In genomic region chr11:95088946-95089619, GRCh38 we compare ENCODE assay signal across 8 cellular contexts. TPM values are rescaled to one million over a fixed set of nuclear protein-coding genes. Genes with fewer than 3 reads are reported as not detected.
DNase-seq lines count a peak whose midpoint lies in the region; ATAC-seq and TF ChIP-seq lines count a peak whose summit lies in the region.

No MANE protein-coding gene starts in this region.

- H3K18ac ChIP-seq in mesenchymal stem cell (ENCODE audit: low read depth in 1 of 2, low read length in 2 of 2) = peak overlapping the region; percentile 79 to 87

- ATAC-seq in GM18858 (IDR thresholded peaks at IDR 0.05; ENCODE audit: unreplicated experiment) (peak; percentile 29), HG02642 (IDR thresholded peaks at IDR 0.05; ENCODE audit: poor library complexity, unreplicated experiment) (peak; percentile 46)

- H2BK120ac ChIP-seq in mesenchymal stem cell (ENCODE audit: low read depth, low read length) = peak overlapping the region; percentile 77

- no peak for TF ChIP-seq EP300 in transverse colon (IDR thresholded peaks at IDR 0.05; ENCODE audit: low read depth)

- H3K9me3 ChIP-seq in OCI-LY3 (ENCODE audit: insufficient read depth, low read length) = no peaks in the 10 kb centered on the region
- H3K9me3 ChIP-seq in colonic mucosa = no peaks in the 10 kb centered on the region
- H3K9me3 ChIP-seq in mesenchymal stem cell (ENCODE audit: control insufficient read depth, low read length) = no peaks in the 10 kb centered on the region
- H3K9me3 ChIP-seq in transverse colon = no peaks in the 10 kb centered on the region

- peak overlapping the region; percentile 81 for H4K91ac ChIP-seq in mesenchymal stem cell (ENCODE audit: low read length)

- H2AK5ac ChIP-seq in mesenchymal stem cell (ENCODE audit: low read length, severe bottlenecking) = no peak overlapping the region

- no peak overlapping the region for H3K23ac ChIP-seq in mesenchymal stem cell (ENCODE audit: low read length in 2 of 2)

- no peak overlapping the region for H2BK5ac ChIP-seq in mesenchymal stem cell (ENCODE audit: low read depth, low read length, poor library complexity, severe bottlenecking)

- H3K36me3 ChIP-seq in OCI-LY3 (replicated peaks; ENCODE audit: low read depth, low read length) (no peaks in the 10 kb centered on the region), colonic mucosa (no peaks in the 10 kb centered on the region), mesenchymal stem cell (ENCODE audit: control insufficient read depth in 1 of 2, insufficient read depth in 2 of 2, low read depth in 1 of 2, low read length in 2 of 2) (no peaks in the 10 kb centered on the region), transverse colon (no peaks in the 10 kb centered on the region)

- H3K79me2 ChIP-seq in OCI-LY3 (ENCODE audit: low read length) = no peaks in the 10 kb centered on the region

- H3K27me3 ChIP-seq in OCI-LY3 (ENCODE audit: low read depth, low read length) = peaks cover 15% of the 10 kb centered on the region
- H3K27me3 ChIP-seq in colonic mucosa = no peaks in the 10 kb centered on the region
- H3K27me3 ChIP-seq in mesenchymal stem cell (ENCODE audit: control insufficient read depth in 1 of 2, insufficient read depth in 1 of 2, low read length in 2 of 2) = no peaks in the 10 kb centered on the region
- H3K27me3 ChIP-seq in transverse colon = no peaks in the 10 kb centered on the region

- TF ChIP-seq POLR2A in transverse colon (IDR thresholded peaks at IDR 0.05) = peak; percentile 45

- in situ Hi-C loops in transverse colon (cut with MboI; ENCODE audit: low pct_ligation_motif_present in 1 of 4, low pct_unique_long_range_greater_than_20kb in 1 of 4, low sequenced_read_pairs in 3 of 4) = no loop called here

- H4K8ac ChIP-seq in mesenchymal stem cell (ENCODE audit: low read length) = peak overlapping the region; percentile 76

- no peaks in the 10 kb centered on the region for H4K20me1 ChIP-seq in OCI-LY3 (ENCODE audit: insufficient read depth, low read length)

- H3K4me2 ChIP-seq in OCI-LY3 (ENCODE audit: low read length) (peak overlapping the region; percentile 68), mesenchymal stem cell (ENCODE audit: low read length, poor library complexity, severe bottlenecking) (peak overlapping the region; percentile 83)

- peak overlapping the region; percentile 88 for H3K4me3 ChIP-seq in OCI-LY3 (ENCODE audit: low read length)
- peak overlapping the region; percentile 96 for H3K4me3 ChIP-seq in colonic mucosa
- H3K4me3 ChIP-seq in mesenchymal stem cell (ENCODE audit: insufficient read depth in 1 of 2, low read depth in 1 of 2, low read length in 2 of 2) = peak overlapping the region; percentile 82 to 86
- peak overlapping the region; percentile 32 to 94 (median 75) for H3K4me3 ChIP-seq in transverse colon

- H2BK15ac ChIP-seq in mesenchymal stem cell (ENCODE audit: low read depth, poor library complexity, severe bottlenecking) = peak overlapping the region; percentile 98

- no peak overlapping the region for H3K27ac ChIP-seq in OCI-LY3 (ENCODE audit: low read length)
- H3K27ac ChIP-seq in colonic mucosa = peak overlapping the region; percentile 93
- H3K27ac ChIP-seq in mesenchymal stem cell (ENCODE audit: low read length, poor library complexity, severe bottlenecking) = peak overlapping the region; percentile 47
- H3K27ac ChIP-seq in transverse colon = peak overlapping the region; percentile 92 to 98 (median 98)

- H3K4me1 ChIP-seq in OCI-LY3 (ENCODE audit: low read length) (peaks cover 26% of the 10 kb centered on the region), colonic mucosa (peaks cover 26% of the 10 kb centered on the region), mesenchymal stem cell (ENCODE audit: control insufficient read depth, insufficient read depth, low read depth, low read length) (peaks cover 16% of the 10 kb centered on the region), transverse colon (peaks cover 6 to 44% (median 32%) of the 10 kb centered on the region in 4 donors)

- WGBS in mesenchymal stem cell = 24% methylated on average over 22 of the region's 27 CpGs
- WGBS in transverse colon (ENCODE audit: low coverage in 1 of 2), 2 donors = 22 to 44% methylated on average over 4 to 20 of the region's 27 CpGs

- H2AFZ ChIP-seq in OCI-LY3 (ENCODE audit: low read depth, low read length) (peak overlapping the region; percentile 88), mesenchymal stem cell (ENCODE audit: low read depth, low read length) (peak overlapping the region; percentile 83)

- DNase-seq in colonic mucosa = no peak
- DNase-seq in mesenchymal stem cell = no peak
- DNase-seq in transverse colon = no peak
- no peak for DNase-seq in NCI-H2107 (lab: John Stamatoyannopoulos, UW)
- no peak for DNase-seq in NK-92 (lab: John Stamatoyannopoulos, UW; ENCODE audit: unreplicated experiment)

- H2BK12ac ChIP-seq in mesenchymal stem cell (ENCODE audit: low read length in 2 of 2) = peak overlapping the region in 1 of 2 experiments; percentile 91

- TF ChIP-seq CTCF in OCI-LY3 (IDR thresholded peaks at IDR 0.05; ENCODE audit: low read depth, low read length) = no peak
- no peak for TF ChIP-seq CTCF in colonic mucosa (IDR thresholded peaks at IDR 0.05)
- no peak for TF ChIP-seq CTCF in transverse colon (IDR thresholded peaks at IDR 0.05)

- peaks cover 4% of the 10 kb centered on the region for H3K79me1 ChIP-seq in mesenchymal stem cell (replicated peaks; ENCODE audit: low read length, poor library complexity, severe bottlenecking)

- no peak overlapping the region for H3K14ac ChIP-seq in mesenchymal stem cell (ENCODE audit: low read length in 2 of 2)

- H3K9ac ChIP-seq in OCI-LY3 (ENCODE audit: low read length) = peak overlapping the region; percentile 64
- H3K9ac ChIP-seq in colonic mucosa (ENCODE audit: low read depth in 2 of 2, low read length in 2 of 2) = peak overlapping the region; percentile 82 to 87
- peak overlapping the region; percentile 87 for H3K9ac ChIP-seq in mesenchymal stem cell (ENCODE audit: low read length)

- intact Hi-C loops in colonic mucosa (cut with DNase I) (no loop called here), transverse colon (cut with DNase I; ENCODE audit: low total_unique reads) (no loop called here)

- H3K4ac ChIP-seq in mesenchymal stem cell (ENCODE audit: low read depth in 1 of 2, low read length in 2 of 2) = peak overlapping the region; percentile 26 to 68

RNA-seq across cellular contexts. Expression of gene ENDOD1, which starts 0.6 kb away (rescaled TPM):
- 10 to 100 TPM; 68.1 to 71.8 TPM for total RNA-seq in colonic mucosa
- 46.6 TPM for polyA plus RNA-seq in mesenchymal stem cell (2013, experiment 1 of 2)
- polyA plus RNA-seq in mesenchymal stem cell (2013, experiment 2 of 2) = 46.8 TPM
- total RNA-seq in transverse colon = 10 to 100 TPM; 36.4 to 86.2 (median 73.2) TPM

RNA-seq across cellular contexts. Expression of gene SRSF8, which starts 22.4 kb away (rescaled TPM):
- 10 to 100 TPM; 39.4 to 43.4 TPM for total RNA-seq in colonic mucosa
- 27.3 TPM for polyA plus RNA-seq in mesenchymal stem cell (2013, experiment 1 of 2)
- polyA plus RNA-seq in mesenchymal stem cell (2013, experiment 2 of 2) = 27.1 TPM
- total RNA-seq in transverse colon = 10 to 100 TPM; 28.5 to 37.8 (median 33.3) TPM

RNA-seq across cellular contexts. Expression of gene KDM4F, which starts 39.9 kb away (rescaled TPM):
- total RNA-seq in colonic mucosa (not detected), transverse colon (not detected)
- not detected for polyA plus RNA-seq in mesenchymal stem cell (2013, experiment 1 of 2)
- polyA plus RNA-seq in mesenchymal stem cell (2013, experiment 2 of 2) = not detected
